ENCODE assay signal across 6 cellular contexts in genomic region chr9:136726631-136727191, GRCh38. TPM values are rescaled to one million over a fixed set of nuclear protein-coding genes. Genes with fewer than 3 reads are reported as not detected.
DNase-seq lines count a peak whose midpoint lies in the region; ATAC-seq and TF ChIP-seq lines count a peak whose summit lies in the region.

No MANE protein-coding gene starts in this region.

- H3K4me2 ChIP-seq in neural progenitor cell: peak overlapping the region; percentile 82

- H3K27me3 ChIP-seq in CD4-positive, CD25-positive, alpha-beta regulatory T cell (ENCODE audit: control insufficient read depth, insufficient read depth, low read length): no peaks in the 10 kb centered on the region
- H3K27me3 ChIP-seq in neural progenitor cell: peaks cover 17% of the 10 kb centered on the region

- peak overlapping the region; percentile 87 for H3K4me3 ChIP-seq in CD4-positive, CD25-positive, alpha-beta regulatory T cell (ENCODE audit: low read depth, low read length)
- H3K4me3 ChIP-seq in NB4 (ENCODE audit: low read depth, low read length) (peak overlapping the region; percentile 87), neural progenitor cell (peak overlapping the region; percentile 89)

- TF ChIP-seq POLR2A in NB4 (IDR thresholded peaks at IDR 0.05; ENCODE audit: extremely low read depth, insufficient read length): no peak
- no peak for TF ChIP-seq POLR2A in GM18505 (IDR thresholded peaks at IDR 0.05; ENCODE audit: borderline replicate concordance, extremely low read depth, insufficient read depth, insufficient read length)

- peaks cover 61% of the 10 kb centered on the region for H4K20me1 ChIP-seq in neural progenitor cell (ENCODE audit: low read depth)

- peaks cover 6 to 39% (median 10%) of the 10 kb centered on the region in 4 donors for H3K4me1 Mint-ChIP-seq in CD4-positive, CD25-positive, alpha-beta regulatory T cell
- H3K4me1 Mint-ChIP-seq in MCF 10A (ENCODE audit: insufficient read depth, unreplicated experiment): peaks cover 18% of the 10 kb centered on the region
- peaks cover 27% of the 10 kb centered on the region for H3K4me1 Mint-ChIP-seq in neural progenitor cell

- BruUV-seq in MCF 10A (replicated peaks; lab: Mats Ljungman, UMichigan): no TSS peak

- peak overlapping the region; percentile 96 to 97 (median 96) for H3K4me3 Mint-ChIP-seq in CD4-positive, CD25-positive, alpha-beta regulatory T cell
- peak overlapping the region; percentile 91 for H3K4me3 Mint-ChIP-seq in MCF 10A (ENCODE audit: unreplicated experiment)
- peak overlapping the region; percentile 98 for H3K4me3 Mint-ChIP-seq in neural progenitor cell

- TF ChIP-seq CTCF in NB4 (IDR thresholded peaks at IDR 0.05; ENCODE audit: low read depth, low read length) (peak; percentile 30), MCF 10A (IDR thresholded peaks at IDR 0.05; ENCODE audit: unreplicated experiment) (peak; percentile 33), neural progenitor cell (IDR thresholded peaks at IDR 0.05) (peak; percentile 57)

- H3F3A ChIP-seq in neural progenitor cell (ENCODE audit: low read depth): peaks cover 48% of the 10 kb centered on the region

- peak overlapping the region; percentile 86 to 97 (median 95) for H3K27ac Mint-ChIP-seq in CD4-positive, CD25-positive, alpha-beta regulatory T cell
- H3K27ac Mint-ChIP-seq in MCF 10A (ENCODE audit: low read depth, unreplicated experiment) (peak overlapping the region; percentile 91), neural progenitor cell (peak overlapping the region; percentile 90)

- peaks cover 9% of the 10 kb centered on the region for H3K27me3 Mint-ChIP-seq in CD4-positive, CD25-positive, alpha-beta regulatory T cell
- H3K27me3 Mint-ChIP-seq in MCF 10A (ENCODE audit: insufficient read depth, unreplicated experiment): no peaks in the 10 kb centered on the region
- peaks cover 12% of the 10 kb centered on the region for H3K27me3 Mint-ChIP-seq in neural progenitor cell (ENCODE audit: insufficient read depth, low read depth)

- CTCF ChIA-PET in MCF 10A (lab: Yijun Ruan, JAX): interaction anchor here (0.7 to 1.6 kb wide), 9 partner anchors 11 to 499 kb away, joined by 3 to 9 read pairs (median 4); no protein-coding TSS in a partner anchor

- H2AFZ ChIP-seq in neural progenitor cell (replicated peaks): no peak overlapping the region

- peaks cover 35% of the 10 kb centered on the region for H3K4me1 ChIP-seq in CD4-positive, CD25-positive, alpha-beta regulatory T cell (ENCODE audit: control insufficient read depth, insufficient read depth, low read length, poor library complexity, severe bottlenecking)
- peaks cover 9% of the 10 kb centered on the region for H3K4me1 ChIP-seq in neural progenitor cell

- peak; percentile 42 to 49 for ATAC-seq in CD4-positive, CD25-positive, alpha-beta regulatory T cell (ENCODE audit: low read depth in 2 of 2)
- ATAC-seq in HG02610 (IDR thresholded peaks at IDR 0.05; ENCODE audit: unreplicated experiment) (no peak), GM18505 (IDR thresholded peaks at IDR 0.05; ENCODE audit: unreplicated experiment) (no peak)

- no peaks in the 10 kb centered on the region for H3K9me3 ChIP-seq in CD4-positive, CD25-positive, alpha-beta regulatory T cell (ENCODE audit: control insufficient read depth in 2 of 2, low read length in 2 of 2)
- H3K9me3 ChIP-seq in neural progenitor cell (ENCODE audit: low read depth): no peaks in the 10 kb centered on the region

- peak overlapping the region; percentile 68 for H3K27ac ChIP-seq in CD4-positive, CD25-positive, alpha-beta regulatory T cell (ENCODE audit: insufficient read depth, low read length, poor library complexity, severe bottlenecking)
- H3K27ac ChIP-seq in neural progenitor cell: no peak overlapping the region

- DNase-seq in CD4-positive, CD25-positive, alpha-beta regulatory T cell: peak; percentile 25 to 75 (median 54)
- DNase-seq in NB4 (ENCODE audit: low read depth) (peak; percentile 68), MCF 10A (ENCODE audit: unreplicated experiment) (peak; percentile 42), neural progenitor cell (ENCODE audit: low spot score) (peak; percentile 69)

- peaks cover 25% of the 10 kb centered on the region for H3K36me3 Mint-ChIP-seq in CD4-positive, CD25-positive, alpha-beta regulatory T cell
- peaks cover 64% of the 10 kb centered on the region for H3K36me3 Mint-ChIP-seq in MCF 10A (ENCODE audit: insufficient read depth, unreplicated experiment)
- peaks cover 19% of the 10 kb centered on the region for H3K36me3 Mint-ChIP-seq in neural progenitor cell

- POLR2A ChIA-PET in MCF 10A (lab: Yijun Ruan, JAX): interaction anchor here (0.6 to 5.1 kb wide), 12 partner anchors 13 to 326 kb away, joined by 3 to 44 read pairs (median 4); partner anchors contain the start of genes NOTCH1, SNAPC4 and TMEM141

- H3K9me3 Mint-ChIP-seq in CD4-positive, CD25-positive, alpha-beta regulatory T cell: peaks cover 0 to 3% (median 0%) of the 10 kb centered on the region in 7 donors
- H3K9me3 Mint-ChIP-seq in MCF 10A (ENCODE audit: unreplicated experiment): no peaks in the 10 kb centered on the region
- H3K9me3 Mint-ChIP-seq in neural progenitor cell: no peaks in the 10 kb centered on the region

- intact Hi-C loops in MCF 10A (cut with micrococcal nuclease): no loop called here

- H3K79me2 ChIP-seq in neural progenitor cell (ENCODE audit: low read depth): peaks cover 43% of the 10 kb centered on the region

- H3K9ac ChIP-seq in neural progenitor cell: no peak overlapping the region

- H3K36me3 ChIP-seq in CD4-positive, CD25-positive, alpha-beta regulatory T cell (ENCODE audit: control insufficient read depth, insufficient read depth, low read length): peaks cover 35% of the 10 kb centered on the region
- H3K36me3 ChIP-seq in neural progenitor cell: no peaks in the 10 kb centered on the region

RNA-seq across cellular contexts. Expression of gene DIPK1B, which starts 14.3 kb away (rescaled TPM):
- total RNA-seq in CD4-positive, CD25-positive, alpha-beta regulatory T cell: 1.3 TPM
- polyA plus RNA-seq in CD4-positive, CD25-positive, alpha-beta regulatory T cell: under 1 TPM in 1 of 4 donors, not detected in 3; 0.16 TPM
- total RNA-seq in MCF 10A (2022) (not detected in 2 replicates), neural progenitor cell (ENCODE audit: low replicate concordance) (11.8 and 52.8 TPM in 2 replicates)

RNA-seq across cellular contexts. Expression of gene LCN10, which starts 16.0 kb away (rescaled TPM):
- 0.30 TPM for total RNA-seq in CD4-positive, CD25-positive, alpha-beta regulatory T cell
- polyA plus RNA-seq in CD4-positive, CD25-positive, alpha-beta regulatory T cell: 1 to 10 TPM; 1.6 to 3.9 (median 3.0) TPM
- total RNA-seq in MCF 10A (2022) (not detected in 2 replicates), neural progenitor cell (ENCODE audit: low replicate concordance) (not detected in 2 replicates)

RNA-seq across cellular contexts. Expression of gene LCN6, which starts 21.6 kb away (rescaled TPM):
- total RNA-seq in CD4-positive, CD25-positive, alpha-beta regulatory T cell: not detected
- polyA plus RNA-seq in CD4-positive, CD25-positive, alpha-beta regulatory T cell: not detected
- total RNA-seq in MCF 10A (2022) (not detected in 2 replicates), neural progenitor cell (ENCODE audit: low replicate concordance) (not detected in 2 replicates)

RNA-seq across cellular contexts. Expression of gene LCN8, which starts 31.3 kb away (rescaled TPM):
- not detected for total RNA-seq in CD4-positive, CD25-positive, alpha-beta regulatory T cell
- polyA plus RNA-seq in CD4-positive, CD25-positive, alpha-beta regulatory T cell: not detected
- not detected in 2 replicates for total RNA-seq in MCF 10A (2022)
- total RNA-seq in neural progenitor cell (ENCODE audit: low replicate concordance): not detected in 2 replicates

RNA-seq across cellular contexts. Expression of gene LCN15, which starts 37.6 kb away (rescaled TPM):
- total RNA-seq in CD4-positive, CD25-positive, alpha-beta regulatory T cell: not detected
- polyA plus RNA-seq in CD4-positive, CD25-positive, alpha-beta regulatory T cell: not detected
- not detected in 2 replicates for total RNA-seq in MCF 10A (2022)
- total RNA-seq in neural progenitor cell (ENCODE audit: low replicate concordance): not detected in 2 replicates

Comparison
In these comparisons a context has a peak if more than half of its experiments do, and no peak if none do; other contexts are left out.
1. ATAC-seq: peak in CD4-positive, CD25-positive, alpha-beta regulatory T cell (2 of 2); none in HG02610 (single experiment) and GM18505 (single experiment).
2. Peak in every context shown above with its lines, with median percentiles within 50 percentile points of each other: DNase-seq, H3K4me3 ChIP-seq, H3K27ac Mint-ChIP-seq, H3K4me3 Mint-ChIP-seq and CTCF ChIP-seq.